In the genomic region with DNA sequence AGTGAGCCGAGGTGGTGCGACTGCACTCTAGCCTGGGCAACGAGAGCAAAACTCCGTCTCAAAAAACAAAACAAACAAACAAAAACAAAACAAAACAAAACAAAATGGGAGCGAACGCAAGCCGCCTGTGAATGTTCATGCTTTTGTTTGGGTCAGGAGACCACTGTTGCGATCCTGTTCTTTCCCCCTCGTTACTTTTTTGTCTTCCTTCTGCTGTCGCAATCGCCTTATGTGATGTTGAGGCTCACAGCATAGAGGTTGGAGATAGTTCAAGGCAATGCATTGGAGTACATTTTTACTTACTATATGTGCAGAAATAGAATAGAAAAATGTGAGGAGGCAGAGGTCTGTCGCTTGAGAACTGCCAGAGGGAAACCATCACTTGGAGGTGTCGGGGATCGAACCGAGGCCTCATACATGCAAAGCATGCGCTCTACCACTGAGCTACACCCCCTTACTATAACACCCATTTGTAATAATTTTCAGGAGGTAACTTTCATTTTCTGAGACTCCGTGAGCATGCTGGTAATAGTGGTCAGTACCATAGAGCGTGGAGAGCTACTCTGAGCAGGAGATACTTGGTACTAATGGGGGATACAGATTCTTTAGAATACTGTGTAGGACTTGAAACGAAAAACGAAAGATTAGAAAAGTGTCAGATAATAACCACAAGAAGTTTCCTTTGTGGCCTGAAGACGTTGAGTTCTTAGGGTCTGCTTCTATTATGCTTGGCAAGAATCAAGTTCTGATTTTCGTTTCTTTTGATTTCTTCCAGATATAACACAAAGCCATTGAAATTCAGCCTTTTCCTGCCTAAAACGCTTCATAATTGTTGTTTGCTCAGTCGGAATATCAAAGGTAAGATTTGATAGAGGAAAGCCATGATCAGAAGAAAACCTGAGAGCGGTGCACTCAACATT, we compare ENCODE assay signal across 1 cellular context.
A peak's percentile ranks its signal among the peaks of the same experiment; 100 is the strongest.
TF ChIP-seq lines count a peak whose summit lies in the region.

No MANE protein-coding gene starts in this region.

TF ChIP-seq in K562, 482 proteins besides CTCF, POLR2A, EP300 and RAD21 (continued from another document and continues in another):
- TF ChIP-seq, protein P1, sequence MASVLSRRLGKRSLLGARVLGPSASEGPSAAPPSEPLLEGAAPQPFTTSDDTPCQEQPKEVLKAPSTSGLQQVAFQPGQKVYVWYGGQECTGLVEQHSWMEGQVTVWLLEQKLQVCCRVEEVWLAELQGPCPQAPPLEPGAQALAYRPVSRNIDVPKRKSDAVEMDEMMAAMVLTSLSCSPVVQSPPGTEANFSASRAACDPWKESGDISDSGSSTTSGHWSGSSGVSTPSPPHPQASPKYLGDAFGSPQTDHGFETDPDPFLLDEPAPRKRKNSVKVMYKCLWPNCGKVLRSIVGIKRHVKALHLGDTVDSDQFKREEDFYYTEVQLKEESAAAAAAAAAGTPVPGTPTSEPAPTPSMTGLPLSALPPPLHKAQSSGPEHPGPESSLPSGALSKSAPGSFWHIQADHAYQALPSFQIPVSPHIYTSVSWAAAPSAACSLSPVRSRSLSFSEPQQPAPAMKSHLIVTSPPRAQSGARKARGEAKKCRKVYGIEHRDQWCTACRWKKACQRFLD (CRISPR knock-in tag; IDR thresholded peaks at IDR 0.05), result 0 out of 2 replicates have a peak, but pooled peaks have one; percentile 36
- TF ChIP-seq ZKSCAN1 (IDR thresholded peaks at IDR 0.05; ENCODE audit: low read depth, low read length), result peak; percentile 62; the same call in 1 of the 2 replicates
- TF ChIP-seq, protein P2, sequence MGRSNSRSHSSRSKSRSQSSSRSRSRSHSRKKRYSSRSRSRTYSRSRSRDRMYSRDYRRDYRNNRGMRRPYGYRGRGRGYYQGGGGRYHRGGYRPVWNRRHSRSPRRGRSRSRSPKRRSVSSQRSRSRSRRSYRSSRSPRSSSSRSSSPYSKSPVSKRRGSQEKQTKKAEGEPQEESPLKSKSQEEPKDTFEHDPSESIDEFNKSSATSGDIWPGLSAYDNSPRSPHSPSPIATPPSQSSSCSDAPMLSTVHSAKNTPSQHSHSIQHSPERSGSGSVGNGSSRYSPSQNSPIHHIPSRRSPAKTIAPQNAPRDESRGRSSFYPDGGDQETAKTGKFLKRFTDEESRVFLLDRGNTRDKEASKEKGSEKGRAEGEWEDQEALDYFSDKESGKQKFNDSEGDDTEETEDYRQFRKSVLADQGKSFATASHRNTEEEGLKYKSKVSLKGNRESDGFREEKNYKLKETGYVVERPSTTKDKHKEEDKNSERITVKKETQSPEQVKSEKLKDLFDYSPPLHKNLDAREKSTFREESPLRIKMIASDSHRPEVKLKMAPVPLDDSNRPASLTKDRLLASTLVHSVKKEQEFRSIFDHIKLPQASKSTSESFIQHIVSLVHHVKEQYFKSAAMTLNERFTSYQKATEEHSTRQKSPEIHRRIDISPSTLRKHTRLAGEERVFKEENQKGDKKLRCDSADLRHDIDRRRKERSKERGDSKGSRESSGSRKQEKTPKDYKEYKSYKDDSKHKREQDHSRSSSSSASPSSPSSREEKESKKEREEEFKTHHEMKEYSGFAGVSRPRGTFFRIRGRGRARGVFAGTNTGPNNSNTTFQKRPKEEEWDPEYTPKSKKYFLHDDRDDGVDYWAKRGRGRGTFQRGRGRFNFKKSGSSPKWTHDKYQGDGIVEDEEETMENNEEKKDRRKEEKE (IDR thresholded peaks at IDR 0.05; ENCODE audit: borderline replicate concordance in 1 of 2, control insufficient read depth in 1 of 2, low read depth in 2 of 2, low read length in 1 of 2), result peak in 1 of 2 experiments; percentile 66; a peak in 1 of 4 replicates
- TF ChIP-seq KAT2B (IDR thresholded peaks at IDR 0.05; ENCODE audit: low read depth, low read length), result no peak
- peak; percentile 52 to 57; a peak in 1 of 4 replicates for TF ChIP-seq SIN3A (IDR thresholded peaks at IDR 0.05; ENCODE audit: borderline replicate concordance in 2 of 2, control insufficient read depth in 1 of 2, low read depth in 2 of 2, low read length in 2 of 2)
- TF ChIP-seq ATF2 (CRISPR knock-in tag; IDR thresholded peaks at IDR 0.05), result no peak
- no peak for TF ChIP-seq PCBP2 (IDR thresholded peaks at IDR 0.05; ENCODE audit: low read depth, low read length, poor library complexity, severe bottlenecking)
- TF ChIP-seq EP400 (IDR thresholded peaks at IDR 0.05), result no peak
- 0 out of 2 replicates have a peak, but pooled peaks have one; percentile 42 for TF ChIP-seq XRCC5 (IDR thresholded peaks at IDR 0.05; ENCODE audit: low read depth, low read length)
- TF ChIP-seq TRIM24 (IDR thresholded peaks at IDR 0.05), result 0 out of 4 replicates have a peak, but pooled peaks of 1 of the 2 experiments have one; percentile 21
- TF ChIP-seq PML (IDR thresholded peaks at IDR 0.05; ENCODE audit: low read length), result 0 out of 2 replicates have a peak, but pooled peaks have one; percentile 25
- TF ChIP-seq DACH1 (IDR thresholded peaks at IDR 0.05; ENCODE audit: partially characterized antibody), result no peak
- TF ChIP-seq GATAD2A (IDR thresholded peaks at IDR 0.05), result peak; percentile 9; the same call in 1 of the 2 replicates
- TF ChIP-seq POU5F1 (IDR thresholded peaks at IDR 0.05; ENCODE audit: borderline replicate concordance, low read depth, low read length, partially characterized antibody), result no peak
- TF ChIP-seq TBL1XR1 (IDR thresholded peaks at IDR 0.05; ENCODE audit: low read length in 2 of 2), result peak in 1 of 2 experiments; percentile 92; a peak in 1 of 4 replicates
- TF ChIP-seq ZNF407 (IDR thresholded peaks at IDR 0.05; ENCODE audit: low read depth), result peak; percentile 71; the same call in 1 of the 2 replicates
- peak; percentile 97 for TF ChIP-seq TBP (optimal IDR thresholded peaks at IDR 0.05; ENCODE audit: low read depth, low read length)
- TF ChIP-seq TOE1 (IDR thresholded peaks at IDR 0.05; ENCODE audit: borderline replicate concordance), result 0 out of 2 replicates have a peak, but pooled peaks have one; percentile 20
- TF ChIP-seq TOE1 (CRISPR knock-in tag; IDR thresholded peaks at IDR 0.05; ENCODE audit: borderline replicate concordance, low read depth), result no peak
- no peak for TF ChIP-seq ZNF740 (CRISPR knock-in tag; IDR thresholded peaks at IDR 0.05)
- no peak for TF ChIP-seq ZNF740 (tag; IDR thresholded peaks at IDR 0.05)
- peak; percentile 45; the same call in 1 of the 2 replicates for TF ChIP-seq MIER1 (IDR thresholded peaks at IDR 0.05; ENCODE audit: low read depth)
- peak; percentile 95 for TF ChIP-seq CEBPB (tag; IDR thresholded peaks at IDR 0.05)
- peak; percentile 44; the same call in 1 of the 2 replicates for TF ChIP-seq CHD2 (IDR thresholded peaks at IDR 0.05; ENCODE audit: low read depth, low read length)
- TF ChIP-seq MBD1 (CRISPR knock-in tag; IDR thresholded peaks at IDR 0.05), result 0 out of 2 replicates have a peak, but pooled peaks have one; percentile 14
- TF ChIP-seq POLR3A (IDR thresholded peaks at IDR 0.05; ENCODE audit: borderline replicate concordance, extremely low read depth, insufficient read depth, insufficient read length), result peak; percentile 85
- TF ChIP-seq ZKSCAN8 (CRISPR knock-in tag; IDR thresholded peaks at IDR 0.05), result no peak
- TF ChIP-seq, protein P3, sequence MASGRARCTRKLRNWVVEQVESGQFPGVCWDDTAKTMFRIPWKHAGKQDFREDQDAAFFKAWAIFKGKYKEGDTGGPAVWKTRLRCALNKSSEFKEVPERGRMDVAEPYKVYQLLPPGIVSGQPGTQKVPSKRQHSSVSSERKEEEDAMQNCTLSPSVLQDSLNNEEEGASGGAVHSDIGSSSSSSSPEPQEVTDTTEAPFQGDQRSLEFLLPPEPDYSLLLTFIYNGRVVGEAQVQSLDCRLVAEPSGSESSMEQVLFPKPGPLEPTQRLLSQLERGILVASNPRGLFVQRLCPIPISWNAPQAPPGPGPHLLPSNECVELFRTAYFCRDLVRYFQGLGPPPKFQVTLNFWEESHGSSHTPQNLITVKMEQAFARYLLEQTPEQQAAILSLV (tag; IDR thresholded peaks at IDR 0.05), result no peak
- TF ChIP-seq NCOA6 (IDR thresholded peaks at IDR 0.05), result peak; percentile 34; the same call in 1 of the 2 replicates
- no peak for TF ChIP-seq CBX1 (IDR thresholded peaks at IDR 0.05; ENCODE audit: low read depth)
